Comparison of ENCODE assay signal across 8 cellular contexts in the genomic region with DNA sequence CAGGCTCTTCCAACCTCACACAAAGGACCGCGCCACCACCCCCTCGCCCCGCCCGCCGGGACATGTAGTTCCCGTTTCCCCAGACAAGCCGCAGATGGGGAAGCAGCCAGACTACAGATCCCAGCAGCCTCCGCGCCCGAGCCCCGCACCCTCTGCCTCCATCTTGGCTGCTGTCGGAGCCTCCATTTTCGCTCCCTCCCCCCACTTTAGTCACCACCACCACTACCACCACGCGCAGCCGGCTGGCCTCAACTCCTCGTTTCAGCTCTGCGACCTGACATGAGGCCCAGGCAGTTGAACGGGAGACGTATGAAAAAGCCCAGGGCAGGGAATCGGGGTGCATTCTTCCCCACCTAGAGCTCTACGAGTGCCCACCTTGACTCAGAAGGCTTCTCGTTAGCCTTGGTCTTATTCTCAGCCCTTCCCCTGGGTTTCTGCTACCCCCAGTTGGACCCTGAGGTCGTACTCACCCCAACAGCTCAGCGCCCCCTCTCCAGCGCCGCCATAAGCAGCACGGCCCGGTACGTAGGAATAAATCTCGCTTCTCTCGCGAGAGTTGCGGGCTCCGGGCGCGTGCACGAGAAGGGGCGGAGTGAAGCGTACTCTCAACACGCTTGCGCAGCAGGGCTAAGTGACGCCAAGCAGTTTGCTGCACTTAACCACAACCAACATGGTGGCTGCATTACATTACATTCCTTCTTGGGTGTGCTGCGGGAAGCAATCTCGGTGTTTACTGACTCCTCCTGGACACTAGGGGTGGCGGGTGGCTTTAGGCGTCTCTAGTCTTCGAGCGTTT. TPM values are rescaled to one million over a fixed set of nuclear protein-coding genes. Genes with fewer than 3 reads are reported as not detected.
DNase-seq lines count a peak whose midpoint lies in the region; ATAC-seq and TF ChIP-seq lines count a peak whose summit lies in the region.

A gene (minus strand): TSS at position 530 of the 796 bp plus-strand sequence. CDS start 18,094 bp downstream, outside the sequence.

- peak; percentile 64 for ATAC-seq in GM18499 (IDR thresholded peaks at IDR 0.05; ENCODE audit: insufficient read depth, unreplicated experiment)
- ATAC-seq in HG02943 (IDR thresholded peaks at IDR 0.05; ENCODE audit: low read depth, unreplicated experiment), result peak; percentile 86

- H3K36me3 ChIP-seq in left ventricle myocardium inferior (no peaks in the 10 kb centered on the region), prostate gland (no peaks in the 10 kb centered on the region), urinary bladder (ENCODE audit: insufficient read depth) (no peaks in the 10 kb centered on the region)

- peak within 1 kb of the TSS; percentile 97 for H3K4me3 ChIP-seq in left ventricle myocardium inferior
- H3K4me3 ChIP-seq in prostate gland, result peak within 1 kb of the TSS; percentile 85 to 98
- H3K4me3 ChIP-seq in urinary bladder (ENCODE audit: low read depth, low read length), result peak within 1 kb of the TSS; percentile 54

- WGBS in prostate gland, result under 1% methylated on average over 50 of the region's 50 CpGs
- under 1% methylated on average over 50 of the region's 50 CpGs for WGBS in urinary bladder

- intact Hi-C loops in left ventricle myocardium inferior (cut with micrococcal nuclease), result loop anchor here (5.0 kb wide), 1 partner anchor 40 kb away; a partner anchor contains a TSS
- intact Hi-C loops in prostate gland (cut with DNase I), result loop anchor here (5.0 to 10.0 kb wide), 3 partner anchors 40 to 337 kb away; a partner anchor contains a TSS

- H3K9me3 ChIP-seq in left ventricle myocardium inferior (replicated peaks), result no peaks in the 10 kb centered on the region
- no peaks in the 10 kb centered on the region for H3K9me3 ChIP-seq in prostate gland

- H3K27me3 ChIP-seq in left ventricle myocardium inferior (ENCODE audit: low read depth) (no peaks in the 10 kb centered on the region), prostate gland (replicated peaks; ENCODE audit: insufficient read depth) (no peaks in the 10 kb centered on the region)

- TF ChIP-seq CTCF in left ventricle myocardium inferior (IDR thresholded peaks at IDR 0.05; ENCODE audit: borderline replicate concordance), result peak; percentile 53
- peak in 2 of 4 experiments; percentile 44 to 46 for TF ChIP-seq CTCF in prostate gland (IDR thresholded peaks at IDR 0.05)

- peak; percentile 91 for TF ChIP-seq POLR2A in prostate gland (IDR thresholded peaks at IDR 0.05)

- peak within 1 kb of the TSS; percentile 99 for H3K27ac ChIP-seq in angular gyrus (ENCODE audit: low read depth, low read length)
- H3K27ac ChIP-seq in left ventricle myocardium inferior (replicated peaks), result peak within 1 kb of the TSS; percentile 99
- peak within 1 kb of the TSS; percentile 98 to 100 for H3K27ac ChIP-seq in prostate gland
- peak within 1 kb of the TSS; percentile 95 for H3K27ac ChIP-seq in urinary bladder (ENCODE audit: low read depth)

- DNase-seq in NCI-H187 (lab: John Stamatoyannopoulos, UW), result peak; percentile 93 to 97
- DNase-seq in T-helper 2 cell, result peak; percentile 87 to 98 (median 95)
- peak; percentile 96 for DNase-seq in left ventricle myocardium inferior
- DNase-seq in prostate gland (ENCODE audit: low spot score), result peak; percentile 97

- H3K4me1 ChIP-seq in left ventricle myocardium inferior, result peaks cover 58% of the 10 kb centered on the region
- peaks cover 6% of the 10 kb centered on the region for H3K4me1 ChIP-seq in prostate gland (replicated peaks)
- peaks cover 3% of the 10 kb centered on the region for H3K4me1 ChIP-seq in urinary bladder (ENCODE audit: insufficient read depth)

RNA-seq across cellular contexts. Expression of the gene that starts here (rescaled TPM):
- 910 TPM for total RNA-seq in left ventricle myocardium inferior
- total RNA-seq in prostate gland, result 100 to 1,000 TPM; 458 to 889 TPM
- total RNA-seq in urinary bladder, result 504 TPM
- polyA plus RNA-seq in urinary bladder, result 357 TPM

Comparison
In these comparisons a context has a peak if more than half of its experiments do, and no peak if none do; other contexts are left out.
1. Peak in every context shown above with its lines: DNase-seq, ATAC-seq, H3K4me3 ChIP-seq and H3K27ac ChIP-seq.